ENCODE assay signal across 20 cellular contexts in genomic region chr2:120899373-120899772, GRCh38.
DNase-seq lines count a peak whose midpoint lies in the region; ATAC-seq and TF ChIP-seq lines count a peak whose summit lies in the region.
"Had no signal": no experiment of that assay in that cellular context is flagged by ENCODE, and none has a peak within 500 bp of the region (broad histone marks: within the 10 kb centered on the region; RNA-seq: fewer than 3 reads in every experiment).

No MANE protein-coding gene starts in this region.

- no peaks in the 10 kb centered on the region for H3K79me2 ChIP-seq in H9 (ENCODE audit: insufficient read depth, low read length)

- TF ChIP-seq CTCF in H9 (conservative IDR thresholded peaks at IDR 0.05) (no peak), nephron (IDR thresholded peaks at IDR 0.05; ENCODE audit: unreplicated experiment in 3 of 3) (no peak)

- no peak overlapping the region for H3T11ph ChIP-seq in H9 (ENCODE audit: low read length)

- no peak overlapping the region for H4K8ac ChIP-seq in H9 (replicated peaks; ENCODE audit: insufficient read length, low read depth, low read length)

- H3K23me2 ChIP-seq in H9 (ENCODE audit: insufficient read length, low read depth, low read length, poor library complexity, severe bottlenecking), result no peaks in the 10 kb centered on the region

- no peak overlapping the region for H3K4ac ChIP-seq in H9 (ENCODE audit: low read depth, low read length)

- H2BK15ac ChIP-seq in H9 (ENCODE audit: low read depth, low read length), result no peak overlapping the region

- no peak overlapping the region for H2AK5ac ChIP-seq in H9 (ENCODE audit: insufficient read length, low read length)

- no peak for DNase-seq in H9
- no peak for DNase-seq in NT2/D1 (ENCODE audit: low read depth, low spot score)
- DNase-seq in hypothalamus (lab: John Stamatoyannopoulos, UW), result no peak
- DNase-seq in NCI-H2171 treated with DMSO at 0.1 percent for 48 hours (lab: John Stamatoyannopoulos, UW), result no peak
- DNase-seq: activated T-cell treated with anti-CD3 and anti-CD28 coated beads, Interleukin-2, amount 50 U/mL, for 4 hours; colonic mucosa; DMS 273 treated with DMSO at 0.1 percent for 48 hours; GDM1; NCI-H1048; NCI-H2081; NCI-H526 treated with DMSO at 0.1 percent for 48 hours; stimulated activated CD4-positive, alpha-beta T cell treated with anti-CD3 and anti-CD28 coated beads, Interleukin-12 subunit alpha, Interleukin-12 subunit beta, amount 100 ng/mL, for 4 hours; T-helper 9 cell had no signal

- no peak overlapping the region for H3K56ac ChIP-seq in H9 (ENCODE audit: insufficient read length, low read depth, low read length)

- peaks cover 3% of the 10 kb centered on the region; the same call in 1 of the 2 replicates for H3K4me1 ChIP-seq in H9 (ENCODE audit: insufficient read depth, low read length)
- H3K4me1 ChIP-seq in NT2/D1 (ENCODE audit: insufficient read depth, insufficient read length), result peaks cover 19% of the 10 kb centered on the region
- peaks cover 64% of the 10 kb centered on the region for H3K4me1 ChIP-seq in ectodermal cell (ENCODE audit: control insufficient read depth, insufficient read depth, low read length)
- H3K4me1 ChIP-seq: colonic mucosa had no signal

- no peaks in the 10 kb centered on the region for H3K27me3 Mint-ChIP-seq in H9 (ENCODE audit: low read depth)
- peaks cover 12% of the 10 kb centered on the region for H3K27me3 Mint-ChIP-seq in nephron (ENCODE audit: low read depth)
- H3K27me3 Mint-ChIP-seq: activated naive CD4-positive, alpha-beta T cell treated with anti-CD3 and anti-CD28 coated beads, Interleukin-2, amount 50 U/mL, for 24 hours had no signal

- H2BK20ac ChIP-seq in H9 (ENCODE audit: low read depth, low read length, poor library complexity, severe bottlenecking), result no peak overlapping the region

- no peak overlapping the region for H3K4me2 ChIP-seq in H9 (ENCODE audit: insufficient read depth, insufficient read length, low read length)

- H3K4me3 Mint-ChIP-seq in H9 (no peak overlapping the region), nephron (peak overlapping the region in 1 of 3 experiments; percentile 16)
- H3K4me3 Mint-ChIP-seq: activated naive CD4-positive, alpha-beta T cell treated with anti-CD3 and anti-CD28 coated beads, Interleukin-2, amount 50 U/mL, for 24 hours; activated T-cell treated with anti-CD3 and anti-CD28 coated beads, Interleukin-2, amount 50 U/mL, for 4 hours had no signal

- no peak overlapping the region for H3K14ac ChIP-seq in H9 (ENCODE audit: insufficient read depth, low read length)

- no peak overlapping the region for H2AFZ ChIP-seq in H9 (ENCODE audit: low read length)

- ATAC-seq in GM18861 (IDR thresholded peaks at IDR 0.05; ENCODE audit: unreplicated experiment) (no peak), GM18502 (IDR thresholded peaks at IDR 0.05; ENCODE audit: poor library complexity, unreplicated experiment) (no peak)
- ATAC-seq: activated T-cell treated with anti-CD3 and anti-CD28 coated beads, Interleukin-2, amount 50 U/mL, for 4 hours; HCT116 had no signal

- H3K23ac ChIP-seq in H9 (ENCODE audit: insufficient read length, low read depth, low read length), result no peak overlapping the region

- no peak overlapping the region for H3K9ac ChIP-seq in H9 (ENCODE audit: extremely low read depth, insufficient read length, low read length)
- H3K9ac ChIP-seq in NT2/D1 (ENCODE audit: insufficient read length, low read depth), result peak overlapping the region; percentile 65

- no peak overlapping the region for H2BK5ac ChIP-seq in H9 (ENCODE audit: insufficient read length, low read length)

- H3K9me3 Mint-ChIP-seq in H9 (no peaks in the 10 kb centered on the region), nephron (no peaks in the 10 kb centered on the region)
- H3K9me3 Mint-ChIP-seq: activated naive CD4-positive, alpha-beta T cell treated with anti-CD3 and anti-CD28 coated beads, Interleukin-2, amount 50 U/mL, for 24 hours; activated T-cell treated with anti-CD3 and anti-CD28 coated beads, Interleukin-2, amount 50 U/mL, for 4 hours had no signal

- no peak overlapping the region for H2BK12ac ChIP-seq in H9 (ENCODE audit: insufficient read length, low read depth, low read length)

- no peak overlapping the region for H3K27ac ChIP-seq in H9 (ENCODE audit: insufficient read length, low read depth, low read length)
- H3K27ac ChIP-seq in ectodermal cell (ENCODE audit: insufficient read depth, low read depth, low read length, poor library complexity, severe bottlenecking), result peak overlapping the region; percentile 50
- H3K27ac ChIP-seq: colonic mucosa, suprapubic skin had no signal

- H3K4me3 ChIP-seq in NT2/D1 (ENCODE audit: insufficient read length, low read depth), result no peak overlapping the region
- no peak overlapping the region for H3K4me3 ChIP-seq in ectodermal cell (ENCODE audit: insufficient read depth, low read depth, low read length)
- H3K4me3 ChIP-seq: colonic mucosa, suprapubic skin had no signal

- no peak overlapping the region for H4K91ac ChIP-seq in H9 (ENCODE audit: insufficient read length, low read depth, low read length)

- H3K36me3 ChIP-seq in NT2/D1 (ENCODE audit: insufficient read depth, insufficient read length, low read length), result peaks cover 20% of the 10 kb centered on the region
- H3K36me3 ChIP-seq in ectodermal cell (ENCODE audit: control insufficient read depth, insufficient read depth, low read length), result no peaks in the 10 kb centered on the region
- H3K36me3 ChIP-seq: colonic mucosa, suprapubic skin had no signal

- no peak overlapping the region for H3K18ac ChIP-seq in H9 (ENCODE audit: insufficient read length, low read depth, low read length)

- H2BK120ac ChIP-seq in H9 (ENCODE audit: low read depth, low read length, poor library complexity, severe bottlenecking), result no peak overlapping the region

- H4K5ac ChIP-seq in H9 (ENCODE audit: insufficient read length, low read depth, low read length), result no peak overlapping the region

- H3K27me3 ChIP-seq in H9 (ENCODE audit: insufficient read depth, low read length) (no peaks in the 10 kb centered on the region), NT2/D1 (ENCODE audit: insufficient read depth, insufficient read length) (no peaks in the 10 kb centered on the region), ectodermal cell (ENCODE audit: control insufficient read depth, insufficient read depth, low read length, poor library complexity, severe bottlenecking) (no peaks in the 10 kb centered on the region)
- H3K27me3 ChIP-seq: colonic mucosa, suprapubic skin had no signal

- H3K4me1 Mint-ChIP-seq in H9, result peaks cover 71 to 85% of the 10 kb centered on the region in 2 experiments
- H3K4me1 Mint-ChIP-seq in nephron, result peaks cover 70% of the 10 kb centered on the region
- H3K4me1 Mint-ChIP-seq: activated naive CD4-positive, alpha-beta T cell treated with anti-CD3 and anti-CD28 coated beads, Interleukin-2, amount 50 U/mL, for 24 hours had no signal

- H3K79me1 ChIP-seq in H9 (ENCODE audit: insufficient read depth, low read depth, low read length, poor library complexity, severe bottlenecking), result no peaks in the 10 kb centered on the region

- no peaks in the 10 kb centered on the region for H4K20me1 ChIP-seq in H9 (ENCODE audit: control insufficient read depth, insufficient read depth, insufficient read length)

- no peaks in the 10 kb centered on the region for H3K9me3 ChIP-seq in H9 (ENCODE audit: control insufficient read depth, low read depth, low read length)
- no peaks in the 10 kb centered on the region for H3K9me3 ChIP-seq in NT2/D1 (ENCODE audit: insufficient read depth, low read length)
- H3K9me3 ChIP-seq in ectodermal cell (ENCODE audit: control insufficient read depth, low read length), result no peaks in the 10 kb centered on the region
- H3K9me3 ChIP-seq: colonic mucosa, suprapubic skin had no signal

- H3K27ac Mint-ChIP-seq in H9 (peak overlapping the region; percentile 81 to 85 (median 83)), nephron (peak overlapping the region; percentile 88 to 91 (median 88))
- H3K27ac Mint-ChIP-seq: activated naive CD4-positive, alpha-beta T cell treated with anti-CD3 and anti-CD28 coated beads, Interleukin-2, amount 50 U/mL, for 24 hours had no signal

- peaks cover 0 to 9% (median 4%) of the 10 kb centered on the region in 3 experiments; a peak in 2 of 7 replicates for H3K36me3 Mint-ChIP-seq in H9 (ENCODE audit: insufficient read depth in 1 of 3, low read depth in 3 of 3)
- H3K36me3 Mint-ChIP-seq in nephron (ENCODE audit: low read depth), result no peaks in the 10 kb centered on the region
- H3K36me3 Mint-ChIP-seq: activated naive CD4-positive, alpha-beta T cell treated with anti-CD3 and anti-CD28 coated beads, Interleukin-2, amount 50 U/mL, for 24 hours had no signal

- WGBS in H9 (ENCODE audit: extremely low coverage, insufficient read length, low lambda C conversion rate), result no CpG with 5 or more reads among the region's 11 CpGs
- 74 to 79% methylated on average over 11 of the region's 11 CpGs for WGBS in ectodermal cell, 2 experiments
